19 cellular contexts compared by ENCODE assay signal in genomic region chrX:154513662-154514204, GRCh38. TPM values are rescaled to one million over a fixed set of nuclear protein-coding genes. Genes with fewer than 3 reads are reported as not detected.
DNase-seq lines count a peak whose midpoint lies in the region; ATAC-seq and TF ChIP-seq lines count a peak whose summit lies in the region.
"Had no signal": no experiment of that assay in that cellular context is flagged by ENCODE, and none has a peak within 500 bp of the region (broad histone marks: within the 10 kb centered on the region; RNA-seq: fewer than 3 reads in every experiment).

No MANE protein-coding gene starts in this region.

- WGBS in liver: 75% methylated on average over 4 of the region's 4 CpGs

- H3K27ac ChIP-seq in liver (ENCODE audit: low read depth in 1 of 2, low read length in 2 of 2): no peak overlapping the region
- H3K27ac ChIP-seq: 22Rv1, ascending aorta, KMS-11 had no signal

- H3K36me3 Mint-ChIP-seq in T-helper 1 cell treated with Interleukin-12 subunit alpha and Interleukin-12 subunit beta and Interleukin-4 antibody, amounts not matched to agents 30 μg/mL and 1 μg/mL, for 36 hours (ENCODE audit: low read depth): peaks cover 13% of the 10 kb centered on the region
- peaks cover 25% of the 10 kb centered on the region for H3K36me3 Mint-ChIP-seq in stimulated activated naive CD8-positive, alpha-beta T cell treated with anti-CD3 and anti-CD28 coated beads, Interleukin-15, Interleukin-2, amounts not matched to agents 100 ng/mL and 50 ng/mL, for 24 hours (ENCODE audit: low read depth)

- no peak for DNase-seq in T-helper 1 cell
- DNase-seq in stimulated activated naive CD8-positive, alpha-beta T cell treated with anti-CD3 and anti-CD28 coated beads, Interleukin-15, Interleukin-2, amounts not matched to agents 100 U/mL and 50 U/mL, for 24 hours: no peak
- DNase-seq in stimulated activated CD4-positive, alpha-beta T cell treated with anti-CD3 and anti-CD28 coated beads, Interleukin-4, amount 100 ng/mL, for 1 hour: no peak
- DNase-seq in NCI-H128 (lab: John Stamatoyannopoulos, UW; ENCODE audit: unreplicated experiment): no peak
- DNase-seq: activated CD8-positive, alpha-beta memory T cell treated with anti-CD3 and anti-CD28 coated beads for 24 hours; activated effector memory CD4-positive, alpha-beta T cell treated with Interleukin-2 at 50 U/mL for 16 hours; cerebellar nuclear complex; kidney; NCI-H187 treated with DMSO at 0.1 percent for 48 hours; NCI-H2227 treated with DMSO at 0.1 percent for 48 hours; NCI-H774; stimulated activated CD4-positive, alpha-beta T cell treated with anti-CD3 and anti-CD28 coated beads, Interleukin-1b, Interleukin-23, amount 100 ng/mL, for 48 hours had no signal

- peaks cover 17% of the 10 kb centered on the region for H3K4me1 Mint-ChIP-seq in T-helper 1 cell treated with Interleukin-12 subunit alpha and Interleukin-12 subunit beta and Interleukin-4 antibody, amounts not matched to agents 30 μg/mL and 1 μg/mL, for 36 hours (ENCODE audit: low read depth)
- peaks cover 41% of the 10 kb centered on the region for H3K4me1 Mint-ChIP-seq in stimulated activated naive CD8-positive, alpha-beta T cell treated with anti-CD3 and anti-CD28 coated beads, Interleukin-15, Interleukin-2, amounts not matched to agents 100 ng/mL and 50 ng/mL, for 24 hours (ENCODE audit: low read depth)

- TF ChIP-seq CTCF in liver (IDR thresholded peaks at IDR 0.05; ENCODE audit: low read depth, low read length, missing input control): no peak

- no peaks in the 10 kb centered on the region for H3K27me3 Mint-ChIP-seq in T-helper 1 cell treated with Interleukin-12 subunit alpha and Interleukin-12 subunit beta and Interleukin-4 antibody, amounts not matched to agents 30 μg/mL and 1 μg/mL, for 36 hours (ENCODE audit: low read depth)
- H3K27me3 Mint-ChIP-seq in stimulated activated naive CD8-positive, alpha-beta T cell treated with anti-CD3 and anti-CD28 coated beads, Interleukin-15, Interleukin-2, amounts not matched to agents 100 ng/mL and 50 ng/mL, for 24 hours: no peaks in the 10 kb centered on the region

- H3K4me1 ChIP-seq in liver (ENCODE audit: control insufficient read depth in 4 of 4, insufficient read depth in 4 of 4, low read length in 3 of 4): peaks cover 4 to 32% (median 15%) of the 10 kb centered on the region in 4 donors

- peaks cover 0 to 3% (median 0%) of the 10 kb centered on the region in 4 donors for H3K9me3 ChIP-seq in liver (ENCODE audit: control insufficient read depth in 4 of 4, low read length in 3 of 4)
- H3K9me3 ChIP-seq: ascending aorta had no signal

- peak overlapping the region; percentile 67 for H3K27ac Mint-ChIP-seq in T-helper 1 cell treated with Interleukin-12 subunit alpha and Interleukin-12 subunit beta and Interleukin-4 antibody, amounts not matched to agents 30 μg/mL and 1 μg/mL, for 36 hours
- peak overlapping the region; percentile 82 for H3K27ac Mint-ChIP-seq in stimulated activated naive CD8-positive, alpha-beta T cell treated with anti-CD3 and anti-CD28 coated beads, Interleukin-15, Interleukin-2, amounts not matched to agents 100 ng/mL and 50 ng/mL, for 24 hours

- no peak for TF ChIP-seq RAD21 in liver (IDR thresholded peaks at IDR 0.05)

- H3K36me3 ChIP-seq in liver (ENCODE audit: control insufficient read depth in 4 of 4, insufficient read depth in 3 of 4, low read depth in 1 of 4, low read length in 3 of 4): peaks cover 0 to 7% (median 2%) of the 10 kb centered on the region in 4 donors

- ATAC-seq in stimulated activated naive CD8-positive, alpha-beta T cell treated with anti-CD3 and anti-CD28 coated beads, Interleukin-15, Interleukin-2, amounts not matched to agents 100 U/mL and 50 U/mL, for 24 hours: no peak
- no peak for ATAC-seq in HG02623 (IDR thresholded peaks at IDR 0.05; ENCODE audit: unreplicated experiment)

- no peaks in the 10 kb centered on the region for H3K27me3 ChIP-seq in liver (ENCODE audit: control insufficient read depth in 4 of 4, insufficient read depth in 4 of 4, low read length in 3 of 4)
- H3K27me3 ChIP-seq: ascending aorta had no signal

- no peak overlapping the region for H3K9ac ChIP-seq in liver (ENCODE audit: low read depth in 1 of 2, low read length in 2 of 2)
- H3K9ac ChIP-seq: KMS-11 had no signal

- no peaks in the 10 kb centered on the region for H3K9me3 Mint-ChIP-seq in T-helper 1 cell treated with Interleukin-12 subunit alpha and Interleukin-12 subunit beta and Interleukin-4 antibody, amounts not matched to agents 30 μg/mL and 1 μg/mL, for 36 hours
- H3K9me3 Mint-ChIP-seq in stimulated activated naive CD8-positive, alpha-beta T cell treated with anti-CD3 and anti-CD28 coated beads, Interleukin-15, Interleukin-2, amounts not matched to agents 100 ng/mL and 50 ng/mL, for 24 hours: no peaks in the 10 kb centered on the region

- peak overlapping the region; percentile 9 for H3K4me3 Mint-ChIP-seq in T-helper 1 cell treated with Interleukin-12 subunit alpha and Interleukin-12 subunit beta and Interleukin-4 antibody, amounts not matched to agents 30 μg/mL and 1 μg/mL, for 36 hours
- H3K4me3 Mint-ChIP-seq in stimulated activated naive CD8-positive, alpha-beta T cell treated with anti-CD3 and anti-CD28 coated beads, Interleukin-15, Interleukin-2, amounts not matched to agents 100 ng/mL and 50 ng/mL, for 24 hours: peak overlapping the region; percentile 62

- no peak overlapping the region for H3K4me3 ChIP-seq in liver (ENCODE audit: low read depth in 1 of 3, low read length in 3 of 3)
- H3K4me3 ChIP-seq: ascending aorta had no signal

TF ChIP-seq in liver, 16 proteins besides CTCF, POLR2A, EP300 and RAD21 (continues in another document):
- TF ChIP-seq JUND (IDR thresholded peaks at IDR 0.05) (no peak), NR2F2 (IDR thresholded peaks at IDR 0.05) (peak; percentile 75), FOXA1 (IDR thresholded peaks at IDR 0.05) (no peak), ZBTB33 (IDR thresholded peaks at IDR 0.05) (no peak), HNF4G (IDR thresholded peaks at IDR 0.05) (no peak), REST (IDR thresholded peaks at IDR 0.05) (no peak), GABPA (IDR thresholded peaks at IDR 0.05 in 1 of 2, conservative IDR thresholded peaks at IDR 0.05 in 1 of 2) (no peak), TAF1 (conservative IDR thresholded peaks at IDR 0.05) (no peak), YY1 (IDR thresholded peaks at IDR 0.05) (no peak), MAX (IDR thresholded peaks at IDR 0.05) (no peak), EGR1 (IDR thresholded peaks at IDR 0.05; ENCODE audit: low read depth in 2 of 2) (no peak), HNF4A (conservative IDR thresholded peaks at IDR 0.05) (no peak), FOXA2 (IDR thresholded peaks at IDR 0.05) (no peak), RXRA (IDR thresholded peaks at IDR 0.05) (peak in 1 of 2 donors; percentile 38), SP1 (IDR thresholded peaks at IDR 0.05) (no peak)

RNA-seq across cellular contexts. Expression of gene FAM3A, which starts 2.3 kb away (rescaled TPM):
- total RNA-seq in liver: 10 to 100 TPM; 11.6 to 33.5 TPM
- polyA plus RNA-seq in liver: 10 to 100 TPM; 35.0 to 36.3 TPM

RNA-seq across cellular contexts. Expression of gene SLC10A3, which starts 23.3 kb away (rescaled TPM):
- 1 to 10 TPM; 3.5 to 5.6 TPM for total RNA-seq in liver
- polyA plus RNA-seq in liver: 1 to 10 TPM; 3.2 to 5.4 TPM

RNA-seq across cellular contexts. Expression of gene UBL4A, which starts 27.3 kb away (rescaled TPM):
- total RNA-seq in liver: 10 to 100 TPM; 19.8 to 22.2 TPM
- polyA plus RNA-seq in liver: 10 to 100 TPM; 13.9 to 21.9 TPM

RNA-seq across cellular contexts. Expression of gene G6PD, which starts 32.9 kb away (rescaled TPM):
- total RNA-seq in liver: 10 to 100 TPM in 1 of 2 donors, 1 to 10 TPM in 1; 6.9 to 23.6 TPM
- polyA plus RNA-seq in liver: 1 to 10 TPM; 1.9 to 4.0 TPM

RNA-seq across cellular contexts. Expression of gene IKBKG, which starts 33.7 kb away (rescaled TPM):
- total RNA-seq in liver: 10 to 100 TPM; 17.1 to 46.0 TPM
- polyA plus RNA-seq in liver: 10 to 100 TPM; 26.0 to 74.1 TPM
